19 cellular contexts compared by ENCODE assay signal in the genomic region with DNA sequence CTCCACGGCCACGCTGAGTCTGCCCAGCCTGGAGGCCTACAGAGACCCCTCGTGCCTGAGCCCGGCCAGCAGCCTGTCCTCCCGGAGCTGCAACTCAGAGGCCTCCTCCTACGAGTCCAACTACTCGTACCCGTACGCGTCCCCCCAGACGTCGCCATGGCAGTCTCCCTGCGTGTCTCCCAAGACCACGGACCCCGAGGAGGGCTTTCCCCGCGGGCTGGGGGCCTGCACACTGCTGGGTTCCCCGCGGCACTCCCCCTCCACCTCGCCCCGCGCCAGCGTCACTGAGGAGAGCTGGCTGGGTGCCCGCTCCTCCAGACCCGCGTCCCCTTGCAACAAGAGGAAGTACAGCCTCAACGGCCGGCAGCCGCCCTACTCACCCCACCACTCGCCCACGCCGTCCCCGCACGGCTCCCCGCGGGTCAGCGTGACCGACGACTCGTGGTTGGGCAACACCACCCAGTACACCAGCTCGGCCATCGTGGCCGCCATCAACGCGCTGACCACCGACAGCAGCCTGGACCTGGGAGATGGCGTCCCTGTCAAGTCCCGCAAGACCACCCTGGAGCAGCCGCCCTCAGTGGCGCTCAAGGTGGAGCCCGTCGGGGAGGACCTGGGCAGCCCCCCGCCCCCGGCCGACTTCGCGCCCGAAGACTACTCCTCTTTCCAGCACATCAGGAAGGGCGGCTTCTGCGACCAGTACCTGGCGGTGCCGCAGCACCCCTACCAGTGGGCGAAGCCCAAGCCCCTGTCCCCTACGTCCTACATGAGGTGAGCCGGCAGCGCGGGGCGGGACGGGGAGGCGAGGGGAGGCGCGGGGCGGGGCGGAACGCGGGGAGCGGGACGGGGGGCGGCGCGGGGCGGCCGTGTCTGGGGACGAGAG.
"Had no signal": no experiment of that assay in that cellular context is flagged by ENCODE, and none has a peak within 500 bp of the region (broad histone marks: within the 10 kb centered on the region; RNA-seq: fewer than 3 reads in every experiment).

No MANE protein-coding gene starts in this region.

- H3K9me3 Mint-ChIP-seq: activated CD4-positive, alpha-beta memory T cell treated with anti-CD3 and anti-CD28 coated beads for 36 hours; activated naive CD4-positive, alpha-beta T cell treated with anti-CD3 and anti-CD28 coated beads, Interleukin-2, amount 50 U/mL, for 72 hours; activated T-cell treated with anti-CD3 and anti-CD28 coated beads, Interleukin-2, amount 50 U/mL, for 4 hours; mesothelial cell of epicardium; T-cell had no signal

- H3K9ac ChIP-seq: SK-N-SH had no signal

- H3K9me3 ChIP-seq: esophagus muscularis mucosa, pancreas, SK-N-SH, transverse colon had no signal

- H3K27me3 ChIP-seq: esophagus muscularis mucosa, pancreas, transverse colon had no signal

- DNase-seq: activated CD4-positive, alpha-beta memory T cell treated with anti-CD3 and anti-CD28 coated beads for 36 hours; activated CD8-positive, alpha-beta memory T cell treated with anti-CD3 and anti-CD28 coated beads, Interleukin-2, amount 10 ng/mL, durations not matched to agents 7 days and 5 days; activated effector memory CD4-positive, alpha-beta T cell treated with anti-CD3 and anti-CD28 coated beads, Interleukin-2, amount 50 U/mL, for 16 hours; activated T-cell treated with anti-CD3 and anti-CD28 coated beads, Interleukin-2, amount 50 U/mL, for 4 hours; caudate nucleus; hypothalamus; SK-N-SH; stimulated activated CD4-positive, alpha-beta T cell treated with anti-CD3 and anti-CD28 coated beads, Interleukin-2, amount 100 ng/mL, for 48 hours; stimulated activated naive CD4-positive, alpha-beta T cell; T-cell; T1000; transverse colon had no signal

- H3K4me2 ChIP-seq: SK-N-SH had no signal

- H3K27ac Mint-ChIP-seq: activated CD4-positive, alpha-beta memory T cell treated with anti-CD3 and anti-CD28 coated beads for 36 hours; activated CD8-positive, alpha-beta memory T cell treated with anti-CD3 and anti-CD28 coated beads, Interleukin-2, amount 10 ng/mL, durations not matched to agents 7 days and 5 days; activated naive CD4-positive, alpha-beta T cell treated with anti-CD3 and anti-CD28 coated beads, Interleukin-2, amount 50 U/mL, for 72 hours; mesothelial cell of epicardium; T-cell had no signal

- ATAC-seq: activated CD4-positive, CD25-positive, alpha-beta regulatory T cell treated with anti-CD3 and anti-CD28 coated beads, Interleukin-2, amount 50 U/mL, for 24 hours; activated CD8-positive, alpha-beta memory T cell treated with anti-CD3 and anti-CD28 coated beads, Interleukin-2, amount 10 ng/mL, durations not matched to agents 7 days and 5 days; activated naive CD4-positive, alpha-beta T cell treated with anti-CD3 and anti-CD28 coated beads, Interleukin-2, amount 50 U/mL, for 72 hours; activated T-cell treated with anti-CD3 and anti-CD28 coated beads, Interleukin-2, amount 50 U/mL, for 4 hours; pancreas had no signal

- H3K27ac ChIP-seq: coronary artery, esophagus muscularis mucosa, pancreas, transverse colon had no signal

- H3K4me3 Mint-ChIP-seq: activated CD4-positive, alpha-beta memory T cell treated with anti-CD3 and anti-CD28 coated beads for 36 hours; activated CD8-positive, alpha-beta memory T cell treated with anti-CD3 and anti-CD28 coated beads, Interleukin-2, amount 10 ng/mL, durations not matched to agents 7 days and 5 days; activated T-cell treated with anti-CD3 and anti-CD28 coated beads, Interleukin-2, amount 50 U/mL, for 4 hours; mesothelial cell of epicardium; T-cell had no signal

- FAIRE-seq: pancreas had no signal

- H3K4me1 ChIP-seq: pancreas, transverse colon had no signal

- H3K36me3 ChIP-seq: transverse colon had no signal

- H3K27me3 Mint-ChIP-seq: activated CD4-positive, alpha-beta memory T cell treated with anti-CD3 and anti-CD28 coated beads for 36 hours; activated CD8-positive, alpha-beta memory T cell treated with anti-CD3 and anti-CD28 coated beads, Interleukin-2, amount 10 ng/mL, durations not matched to agents 7 days and 5 days; T-cell had no signal

- H3K4me3 ChIP-seq: coronary artery, esophagus muscularis mucosa, lung, pancreas, transverse colon had no signal
